ENCODE assay signal across 25 cellular contexts in the genomic region with DNA sequence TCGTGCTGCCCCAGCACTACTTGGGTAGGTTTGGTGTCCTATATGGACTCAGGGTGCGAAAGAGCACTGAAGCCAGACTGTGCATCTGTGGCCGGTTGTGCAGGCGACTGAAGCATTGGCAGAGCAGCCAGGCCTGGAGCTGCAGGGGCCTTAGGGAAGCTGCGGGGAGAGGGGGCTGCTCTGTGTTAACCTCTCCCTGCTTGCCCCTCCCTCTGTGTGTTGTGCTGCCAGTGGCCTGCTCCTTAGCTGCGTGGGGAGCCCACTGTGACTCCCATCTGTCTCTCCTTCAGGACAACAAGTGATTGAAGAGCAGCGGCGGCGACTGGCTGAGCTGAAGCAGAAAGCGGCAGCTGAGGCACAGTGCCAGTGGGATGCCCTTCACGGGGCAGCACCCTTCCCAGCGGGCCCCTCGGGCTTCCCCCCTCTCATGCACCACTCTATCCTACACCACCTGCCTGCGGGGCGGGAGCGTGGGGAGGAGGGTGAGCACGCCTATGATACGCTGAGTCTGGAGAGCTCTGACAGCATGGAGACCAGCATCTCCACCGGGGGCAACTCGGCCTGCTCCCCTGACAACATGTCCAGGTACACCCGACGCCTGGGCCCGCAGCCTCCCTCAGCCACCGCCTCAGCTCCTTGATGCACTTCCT. TPM values are rescaled to one million over a fixed set of nuclear protein-coding genes. Genes with fewer than 3 reads are reported as not detected.
"Had no signal": no experiment of that assay in that cellular context is flagged by ENCODE, and none has a peak within 500 bp of the region (broad histone marks: within the 10 kb centered on the region; RNA-seq: fewer than 3 reads in every experiment).

No MANE protein-coding gene starts in this region.

- H3K36me3 ChIP-seq: neural progenitor cell had no signal

- H3K4me3 Mint-ChIP-seq: activated CD4-positive, alpha-beta memory T cell treated with anti-CD3 and anti-CD28 coated beads, Interleukin-2, amount 10 ng/mL, durations not matched to agents 7 days and 5 days; activated CD4-positive, alpha-beta T cell treated with anti-CD3 and anti-CD28 coated beads, Interleukin-2, amount 10 ng/mL, durations not matched to agents 24 days and 14 days; activated naive CD4-positive, alpha-beta T cell treated with anti-CD3 and anti-CD28 coated beads, Interleukin-2, amount 10 ng/mL, durations not matched to agents 7 days and 5 days; activated T-cell treated with anti-CD3 and anti-CD28 coated beads, Interleukin-2, amount 50 U/mL, for 72 hours; endodermal cell; naive thymus-derived CD4-positive, alpha-beta T cell; neural progenitor cell had no signal

- H3K4me1 Mint-ChIP-seq: activated CD4-positive, alpha-beta memory T cell treated with anti-CD3 and anti-CD28 coated beads, Interleukin-2, amount 10 ng/mL, durations not matched to agents 7 days and 5 days; activated CD4-positive, alpha-beta T cell treated with anti-CD3 and anti-CD28 coated beads, Interleukin-2, amount 10 ng/mL, durations not matched to agents 24 days and 14 days; activated naive CD4-positive, alpha-beta T cell treated with anti-CD3 and anti-CD28 coated beads, Interleukin-2, amount 10 ng/mL, durations not matched to agents 7 days and 5 days; endodermal cell; neural progenitor cell had no signal

- DNase-seq: activated CD4-positive, alpha-beta memory T cell treated with anti-CD3 and anti-CD28 coated beads, Interleukin-2, amount 10 ng/mL, durations not matched to agents 7 days and 5 days; activated CD4-positive, alpha-beta T cell treated with anti-CD3 and anti-CD28 coated beads, Interleukin-2, amount 10 ng/mL, durations not matched to agents 24 days and 14 days; activated effector memory CD4-positive, alpha-beta T cell treated with Interleukin-2 at 50 U/mL for 16 hours; activated naive CD4-positive, alpha-beta T cell treated with anti-CD3 and anti-CD28 coated beads, Interleukin-2, amount 10 ng/mL, durations not matched to agents 7 days and 5 days; activated T-cell treated with anti-CD3 and anti-CD28 coated beads, Interleukin-2, amount 50 U/mL, for 72 hours; anterior cingulate cortex; body of pancreas; endodermal cell; esophagus squamous epithelium; gastrocnemius medialis; head of caudate nucleus; islet precursor cell; naive thymus-derived CD4-positive, alpha-beta T cell; stimulated activated CD4-positive, alpha-beta T cell treated with anti-CD3 and anti-CD28 coated beads, Interleukin-2, amount 100 ng/mL, for 48 hours; stimulated activated naive CD4-positive, alpha-beta T cell treated with Interleukin-2 at 50 U/mL for 16 hours had no signal

- H3K4me3 ChIP-seq: body of pancreas, coronary artery, esophagus squamous epithelium, gastrocnemius medialis, neural progenitor cell, tibial artery had no signal

- H3K27ac ChIP-seq: body of pancreas, esophagus squamous epithelium, gastrocnemius medialis, neural progenitor cell, tibial artery had no signal

- H3K27me3 ChIP-seq: body of pancreas, esophagus squamous epithelium, gastrocnemius medialis, neural progenitor cell, tibial artery had no signal

- H3K4me1 ChIP-seq: neural progenitor cell had no signal

- ATAC-seq: activated T-cell treated with anti-CD3 and anti-CD28 coated beads, Interleukin-2, amount 50 U/mL, for 72 hours; body of pancreas; gastrocnemius medialis; naive thymus-derived CD4-positive, alpha-beta T cell had no signal

- H3K9me3 Mint-ChIP-seq: activated CD4-positive, alpha-beta memory T cell treated with anti-CD3 and anti-CD28 coated beads, Interleukin-2, amount 10 ng/mL, durations not matched to agents 7 days and 5 days; activated CD4-positive, alpha-beta T cell treated with anti-CD3 and anti-CD28 coated beads, Interleukin-2, amount 10 ng/mL, durations not matched to agents 24 days and 14 days; activated naive CD4-positive, alpha-beta T cell treated with anti-CD3 and anti-CD28 coated beads, Interleukin-2, amount 10 ng/mL, durations not matched to agents 7 days and 5 days; activated T-cell treated with anti-CD3 and anti-CD28 coated beads, Interleukin-2, amount 50 U/mL, for 72 hours; endodermal cell; naive thymus-derived CD4-positive, alpha-beta T cell; neural progenitor cell had no signal

- H3K27ac Mint-ChIP-seq: activated CD4-positive, alpha-beta memory T cell treated with anti-CD3 and anti-CD28 coated beads, Interleukin-2, amount 10 ng/mL, durations not matched to agents 7 days and 5 days; activated CD4-positive, alpha-beta T cell treated with anti-CD3 and anti-CD28 coated beads, Interleukin-2, amount 10 ng/mL, durations not matched to agents 24 days and 14 days; activated naive CD4-positive, alpha-beta T cell treated with anti-CD3 and anti-CD28 coated beads, Interleukin-2, amount 10 ng/mL, durations not matched to agents 7 days and 5 days; activated T-cell treated with anti-CD3 and anti-CD28 coated beads, Interleukin-2, amount 50 U/mL, for 72 hours; endodermal cell; naive thymus-derived CD4-positive, alpha-beta T cell; neural progenitor cell had no signal

- H3K9me3 ChIP-seq: body of pancreas, esophagus squamous epithelium, gastrocnemius medialis, tibial artery had no signal

- H3K27me3 Mint-ChIP-seq: activated CD4-positive, alpha-beta T cell treated with anti-CD3 and anti-CD28 coated beads, Interleukin-2, amount 10 ng/mL, durations not matched to agents 24 days and 14 days; naive thymus-derived CD4-positive, alpha-beta T cell had no signal

- H3K36me3 Mint-ChIP-seq: activated naive CD4-positive, alpha-beta T cell treated with anti-CD3 and anti-CD28 coated beads, Interleukin-2, amount 10 ng/mL, durations not matched to agents 7 days and 5 days had no signal

RNA-seq across cellular contexts. Expression of a gene that starts 34.3 kb away (rescaled TPM):
- total RNA-seq: activated CD4-positive, alpha-beta memory T cell treated with anti-CD3 and anti-CD28 coated beads, Interleukin-2, amount 10 ng/mL, durations not matched to agents 7 days and 5 days; activated CD4-positive, alpha-beta T cell treated with anti-CD3 and anti-CD28 coated beads, Interleukin-2, amount 10 ng/mL, durations not matched to agents 24 days and 14 days; activated T-cell treated with anti-CD3 and anti-CD28 coated beads, Interleukin-2, amount 50 U/mL, for 72 hours; endodermal cell; gastrocnemius medialis; lung microvascular endothelial cell; naive thymus-derived CD4-positive, alpha-beta T cell; omental fat pad; posterior vena cava; renal cortical epithelial cell; subcutaneous adipose tissue; T-helper 2 cell treated with Interferon-gamma antibody and Interleukin-4, amounts not matched to agents 100 ng/mL and 5 ng/mL, for 36 hours; urinary bladder had no signal
- polyA plus RNA-seq: naive thymus-derived CD4-positive, alpha-beta T cell had no signal
